Comparison of ENCODE assay signal across 8 cellular contexts in genomic region chr12:54417712-54418440, GRCh38. TPM values are rescaled to one million over a fixed set of nuclear protein-coding genes. Genes with fewer than 3 reads are reported as not detected.
DNase-seq lines count a peak whose midpoint lies in the region; FAIRE-seq and TF ChIP-seq lines count a peak whose summit lies in the region.

No MANE protein-coding gene starts in this region.

- H3K27me3 Mint-ChIP-seq in Caco-2 (ENCODE audit: insufficient read depth, unreplicated experiment) = no peaks in the 10 kb centered on the region

- no peak for TF ChIP-seq CTCF in Caco-2 (IDR thresholded peaks at IDR 0.05; ENCODE audit: insufficient read depth in 1 of 2, low read depth in 1 of 2, low read length in 1 of 2, severe bottlenecking in 1 of 2, unreplicated experiment in 1 of 2)
- no peak for TF ChIP-seq CTCF in endothelial cell of umbilical vein (IDR thresholded peaks at IDR 0.05; ENCODE audit: extremely low read depth in 1 of 2, insufficient read depth in 1 of 2, low read depth in 1 of 2, low read length in 2 of 2)

- CTCF ChIA-PET in Caco-2 (lab: Charles Lee) (interaction anchor here (0.6 to 2.1 kb wide), 3 partner anchors 18 to 93 kb away, joined by 4 to 12 read pairs (median 4); partner anchors contain the start of gene COPZ1), endothelial cell of umbilical vein (lab: Charles Lee) (interaction anchor here (1.3 to 11.8 kb wide), 6 partner anchors 9 to 21 kb away, joined by 3 to 221 read pairs (median 82); no protein-coding TSS in a partner anchor)

- DNase-seq in Caco-2 (no peak), SK-N-MC (ENCODE audit: low read depth, low spot score) (no peak), endothelial cell of umbilical vein (ENCODE audit: low read depth, low spot score) (peak; percentile 43), DMS114 treated with DMSO at 0.1 percent for 48 hours (lab: John Stamatoyannopoulos, UW; ENCODE audit: unreplicated experiment) (no peak), T1000 (lab: John Stamatoyannopoulos, UW) (no peak), head of caudate nucleus (no peak)
- no peak for DNase-seq in stimulated activated CD4-positive, alpha-beta T cell treated with anti-CD3 and anti-CD28 coated beads, Interleukin-4, amount 100 ng/mL, for 4 hours

- H3K36me3 Mint-ChIP-seq in Caco-2 (ENCODE audit: insufficient read depth, unreplicated experiment) = no peaks in the 10 kb centered on the region

- POLR2A ChIA-PET in Caco-2 (lab: Charles Lee) (interaction anchor here (0.6 kb wide), 1 partner anchor 105 kb away, joined by 5 read pairs; no protein-coding TSS in a partner anchor), endothelial cell of umbilical vein (lab: Charles Lee) (interaction anchor here (1.4 to 8.7 kb wide), 3 partner anchors 10 to 22 kb away, joined by 5 to 60 read pairs (median 23); no protein-coding TSS in a partner anchor)

- H3K9me3 Mint-ChIP-seq in Caco-2 (ENCODE audit: unreplicated experiment) = no peaks in the 10 kb centered on the region

- BruUV-seq in Caco-2 (replicated peaks; lab: Mats Ljungman, UMichigan) = TSS peak; percentile 18
- no TSS peak for BruUV-seq in endothelial cell of umbilical vein (replicated peaks; lab: Mats Ljungman, UMichigan)

- dilution Hi-C loops in endothelial cell of umbilical vein (cut with MboI; ENCODE audit: extremely low pct_ligation_motif_present, low sequenced_read_pairs) = no loop called here

- no peaks in the 10 kb centered on the region for H3K9me3 ChIP-seq in Caco-2
- H3K9me3 ChIP-seq in SK-N-MC (ENCODE audit: low read depth, low read length) = no peaks in the 10 kb centered on the region
- no peaks in the 10 kb centered on the region for H3K9me3 ChIP-seq in endothelial cell of umbilical vein (replicated peaks; ENCODE audit: control insufficient read depth, insufficient read depth, low read length)
- no peaks in the 10 kb centered on the region for H3K9me3 ChIP-seq in neuron (ENCODE audit: low read length)

- H3K79me2 ChIP-seq in endothelial cell of umbilical vein (ENCODE audit: control insufficient read depth, insufficient read depth, low read length) = peaks cover 73% of the 10 kb centered on the region

- H3K4me3 ChIP-seq in Caco-2 (ENCODE audit: low read depth, low read length) = peak overlapping the region; percentile 67
- peak overlapping the region; percentile 81 for H3K4me3 ChIP-seq in SK-N-MC
- peak overlapping the region; percentile 65 to 97 (median 83) for H3K4me3 ChIP-seq in endothelial cell of umbilical vein (replicated peaks in 1 of 3; ENCODE audit: insufficient read depth in 1 of 3, low read depth in 1 of 3, low read length in 3 of 3)
- H3K4me3 ChIP-seq in neuron (ENCODE audit: low read length) = peak overlapping the region; percentile 47

- H3K4me1 Mint-ChIP-seq in Caco-2 (ENCODE audit: low read depth, unreplicated experiment) = peaks cover 10% of the 10 kb centered on the region

- H3K4me2 ChIP-seq in endothelial cell of umbilical vein (ENCODE audit: insufficient read depth, low read length) = peak overlapping the region; percentile 90

- intact Hi-C loops in Caco-2 (cut with micrococcal nuclease; ENCODE audit: unreplicated experiment) (no loop called here), endothelial cell of umbilical vein (cut with micrococcal nuclease) (no loop called here), head of caudate nucleus (cut with DNase I) (no loop called here)

- no peak for TF ChIP-seq POLR2A in endothelial cell of umbilical vein (IDR thresholded peaks at IDR 0.05; ENCODE audit: low read depth, low read length)

- H3K4me1 ChIP-seq in Caco-2 = peaks cover 5% of the 10 kb centered on the region; the same call in 1 of the 2 replicates
- H3K4me1 ChIP-seq in endothelial cell of umbilical vein (ENCODE audit: control insufficient read depth, extremely low read depth, insufficient read depth, low read length) = peaks cover 69% of the 10 kb centered on the region
- H3K4me1 ChIP-seq in neuron (ENCODE audit: insufficient read depth, low read length) = peaks cover 10% of the 10 kb centered on the region

- no peak for FAIRE-seq in endothelial cell of umbilical vein (lab: Jason Lieb, UNC)

- H4K20me1 ChIP-seq in endothelial cell of umbilical vein (replicated peaks; ENCODE audit: control insufficient read depth, extremely low read depth, insufficient read depth, low read length) = no peaks in the 10 kb centered on the region

- H2AFZ ChIP-seq in endothelial cell of umbilical vein (ENCODE audit: low read depth, low read length) (no peak overlapping the region), neuron (ENCODE audit: low read depth, low read length) (peak overlapping the region; percentile 29)

- H3K27me3 ChIP-seq in Caco-2 (replicated peaks; ENCODE audit: control insufficient read depth, insufficient read depth, low read length) (no peaks in the 10 kb centered on the region), endothelial cell of umbilical vein (ENCODE audit: control insufficient read depth in 2 of 2, insufficient read depth in 2 of 2, low read length in 2 of 2) (no peaks in the 10 kb centered on the region), neuron (ENCODE audit: insufficient read depth, low read length) (peaks cover 40% of the 10 kb centered on the region)

- H3K4me3 Mint-ChIP-seq in Caco-2 (ENCODE audit: unreplicated experiment) = peak overlapping the region; percentile 96

- no peaks in the 10 kb centered on the region; the same call in 1 of the 2 replicates for H3K36me3 ChIP-seq in Caco-2 (ENCODE audit: control insufficient read depth, insufficient read depth, low read length)
- H3K36me3 ChIP-seq in SK-N-MC (ENCODE audit: insufficient read depth, low read length) = no peaks in the 10 kb centered on the region
- peaks cover 7 to 9% of the 10 kb centered on the region in 2 experiments for H3K36me3 ChIP-seq in endothelial cell of umbilical vein (ENCODE audit: control insufficient read depth in 2 of 2, extremely low read depth in 1 of 2, insufficient read depth in 2 of 2, low read length in 2 of 2)
- no peaks in the 10 kb centered on the region for H3K36me3 ChIP-seq in neuron (ENCODE audit: insufficient read depth, low read length)

- H3K27ac Mint-ChIP-seq in Caco-2 (ENCODE audit: unreplicated experiment) = peak overlapping the region; percentile 77

- H3K9ac ChIP-seq in SK-N-MC (ENCODE audit: insufficient read length) = peak overlapping the region; percentile 78
- H3K9ac ChIP-seq in endothelial cell of umbilical vein (replicated peaks; ENCODE audit: extremely low read depth, insufficient read depth, low read length) = peak overlapping the region; percentile 73

- peak overlapping the region; percentile 67; the same call in 1 of the 2 replicates for H3K27ac ChIP-seq in SK-N-MC
- H3K27ac ChIP-seq in endothelial cell of umbilical vein (ENCODE audit: insufficient read depth, low read depth, low read length) = peak overlapping the region; percentile 79

- no peaks in the 10 kb centered on the region for H3K9me1 ChIP-seq in endothelial cell of umbilical vein (replicated peaks; ENCODE audit: control insufficient read depth, extremely low read depth, insufficient read depth, low read length)

TF ChIP-seq in endothelial cell of umbilical vein, 7 proteins besides CTCF, POLR2A, EP300 and RAD21:
- TF ChIP-seq POLR2AphosphoS5 (IDR thresholded peaks at IDR 0.05; ENCODE audit: insufficient read depth, low read depth, low read length) = peak; percentile 29
- no peak for TF ChIP-seq MYC (IDR thresholded peaks at IDR 0.05; ENCODE audit: low read depth, low read length)
- no peak for TF ChIP-seq EZH2 (IDR thresholded peaks at IDR 0.05; ENCODE audit: borderline replicate concordance, low read depth, low read length, severe bottlenecking)

RNA-seq across cellular contexts. Expression of gene ITGA5, which starts 1.2 kb away (rescaled TPM):
- total RNA-seq in Caco-2 (2022) (17.3 and 22.3 TPM in 2 replicates), endothelial cell of umbilical vein (938 and 994 TPM in 2 replicates)
- 657 and 731 TPM in 2 replicates for polyA plus RNA-seq in endothelial cell of umbilical vein
- 643 and 681 TPM in 2 replicates for polyA plus RNA-seq in endothelial cell of umbilical vein (2011; cell fraction: cytosol; rRNA removed)
- polyA plus RNA-seq in endothelial cell of umbilical vein (2011; cell fraction: nucleus; rRNA removed) = 771 and 889 TPM in 2 replicates
- 879 and 902 TPM in 2 replicates for polyA plus RNA-seq in endothelial cell of umbilical vein (2012)
- polyA minus RNA-seq in endothelial cell of umbilical vein = 914 and 1,135 TPM in 2 replicates
- polyA minus RNA-seq in endothelial cell of umbilical vein (2011; cell fraction: cytosol; rRNA and poly(A)+ RNA removed) = 30.9 TPM
- 459 and 500 TPM in 2 replicates for polyA minus RNA-seq in endothelial cell of umbilical vein (2011; cell fraction: nucleus; rRNA and poly(A)+ RNA removed)

RNA-seq across cellular contexts. Expression of gene ZNF385A, which starts 33.3 kb away (rescaled TPM):
- 8.4 and 9.4 TPM in 2 replicates for total RNA-seq in Caco-2 (2022)
- total RNA-seq in endothelial cell of umbilical vein = 7.9 and 9.6 TPM in 2 replicates
- polyA plus RNA-seq in endothelial cell of umbilical vein = 1.6 and 2.3 TPM in 2 replicates
- 1.6 and 2.1 TPM in 2 replicates for polyA plus RNA-seq in endothelial cell of umbilical vein (2011; cell fraction: cytosol; rRNA removed)
- 3.9 and 4.0 TPM in 2 replicates for polyA plus RNA-seq in endothelial cell of umbilical vein (2011; cell fraction: nucleus; rRNA removed)
- 5.2 and 7.8 TPM in 2 replicates for polyA plus RNA-seq in endothelial cell of umbilical vein (2012)
- 2.1 and 3.5 TPM in 2 replicates for polyA minus RNA-seq in endothelial cell of umbilical vein
- polyA minus RNA-seq in endothelial cell of umbilical vein (2011; cell fraction: cytosol; rRNA and poly(A)+ RNA removed) = 8.5 TPM
- 2.3 and 4.6 TPM in 2 replicates for polyA minus RNA-seq in endothelial cell of umbilical vein (2011; cell fraction: nucleus; rRNA and poly(A)+ RNA removed)

RNA-seq across cellular contexts. Expression of gene GPR84, which starts 53.6 kb away (rescaled TPM):
- not detected in 2 replicates for total RNA-seq in Caco-2 (2022)
- total RNA-seq in endothelial cell of umbilical vein = not detected in 2 replicates
- 0.08 TPM in 1 of 2 replicates, not detected in the other for polyA plus RNA-seq in endothelial cell of umbilical vein
- 0.03 TPM in 1 of 2 replicates, not detected in the other for polyA plus RNA-seq in endothelial cell of umbilical vein (2011; cell fraction: cytosol; rRNA removed)
- 0.48 and 0.63 TPM in 2 replicates for polyA plus RNA-seq in endothelial cell of umbilical vein (2011; cell fraction: nucleus; rRNA removed)
- not detected in 2 replicates for polyA plus RNA-seq in endothelial cell of umbilical vein (2012)
- polyA minus RNA-seq in endothelial cell of umbilical vein = not detected in 2 replicates
- not detected for polyA minus RNA-seq in endothelial cell of umbilical vein (2011; cell fraction: cytosol; rRNA and poly(A)+ RNA removed)
- polyA minus RNA-seq in endothelial cell of umbilical vein (2011; cell fraction: nucleus; rRNA and poly(A)+ RNA removed) = 0.38 and 0.48 TPM in 2 replicates

RNA-seq across cellular contexts. Expression of gene GTSF1, which starts 55.5 kb away (rescaled TPM):
- total RNA-seq in Caco-2 (2022) = not detected in 2 replicates
- total RNA-seq in endothelial cell of umbilical vein = not detected in 2 replicates
- 14.1 and 15.4 TPM in 2 replicates for polyA plus RNA-seq in endothelial cell of umbilical vein
- polyA plus RNA-seq in endothelial cell of umbilical vein (2011; cell fraction: cytosol; rRNA removed) = 16.9 and 20.1 TPM in 2 replicates
- polyA plus RNA-seq in endothelial cell of umbilical vein (2011; cell fraction: nucleus; rRNA removed) = 8.5 and 10.2 TPM in 2 replicates
- not detected in 2 replicates for polyA plus RNA-seq in endothelial cell of umbilical vein (2012)
- polyA minus RNA-seq in endothelial cell of umbilical vein = 7.6 and 14.7 TPM in 2 replicates
- polyA minus RNA-seq in endothelial cell of umbilical vein (2011; cell fraction: cytosol; rRNA and poly(A)+ RNA removed) = not detected
- 3.0 and 5.3 TPM in 2 replicates for polyA minus RNA-seq in endothelial cell of umbilical vein (2011; cell fraction: nucleus; rRNA and poly(A)+ RNA removed)

Comparison
In these comparisons a context has a peak if more than half of its experiments do, and no peak if none do; other contexts are left out.
1. RNA of gene ITGA5, which starts 1.2 kb away (total RNA-seq): 938 to 994 TPM in endothelial cell of umbilical vein; 17.3 to 22.3 TPM in Caco-2; every median in the first group is over 10 times any median in the second.
2. Peak in every context shown above with its lines, with median percentiles within 50 percentile points of each other: H3K4me3 ChIP-seq.